In the genomic region with DNA sequence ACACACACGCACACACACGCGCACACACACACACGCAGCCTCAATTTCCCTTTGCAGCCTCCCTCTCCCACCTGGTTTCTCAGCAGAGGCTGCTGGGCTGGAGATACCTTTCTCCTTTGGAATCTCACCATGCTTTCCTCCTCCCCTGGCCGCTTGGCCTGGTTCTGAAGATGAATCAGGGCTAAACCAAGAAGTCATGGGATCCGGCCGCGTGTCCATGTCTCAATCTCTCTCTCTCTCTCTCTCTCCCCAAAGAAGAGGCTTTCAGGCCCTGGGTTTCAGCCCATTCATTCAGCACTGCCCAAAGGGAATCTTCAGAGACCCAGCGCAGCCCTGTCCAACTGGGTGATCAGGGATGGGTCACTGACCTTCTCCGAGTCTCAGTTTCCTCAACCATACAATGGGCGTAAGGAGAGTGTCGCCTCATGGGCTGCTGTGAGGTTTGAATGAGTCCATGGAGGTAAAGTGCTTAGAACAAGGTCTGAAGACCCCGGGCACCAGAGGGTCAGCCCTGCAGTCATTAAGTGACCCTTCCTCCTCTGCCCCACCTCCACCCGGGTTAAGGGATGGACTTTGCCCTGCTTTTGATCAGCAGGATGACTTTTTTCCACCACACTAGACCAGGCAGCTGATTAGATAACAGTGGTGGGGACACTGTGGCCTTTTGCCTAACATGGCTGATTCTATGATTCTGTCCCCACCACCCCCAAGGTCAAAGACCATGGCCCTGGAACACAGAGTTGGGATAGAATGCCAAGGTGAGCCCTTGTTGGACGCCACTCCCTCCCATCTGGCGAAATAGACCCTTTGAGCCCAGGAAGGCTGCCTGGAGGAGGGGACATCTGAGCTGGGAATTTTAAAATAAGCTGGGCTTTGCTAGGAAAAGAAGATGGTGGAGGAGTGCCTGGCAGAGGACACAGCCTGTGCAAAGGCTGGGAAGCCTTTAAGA, we compare ENCODE assay signal across 18 cellular contexts. TPM values are rescaled to one million over a fixed set of nuclear protein-coding genes. Genes with fewer than 3 reads are reported as not detected.
DNase-seq lines count a peak whose midpoint lies in the region; TF ChIP-seq lines count a peak whose summit lies in the region.
"Had no signal": no experiment of that assay in that cellular context is flagged by ENCODE, and none has a peak within 500 bp of the region (broad histone marks: within the 10 kb centered on the region; RNA-seq: fewer than 3 reads in every experiment).

No MANE protein-coding gene starts in this region.

- H3K4me3 Mint-ChIP-seq in Caco-2 (ENCODE audit: unreplicated experiment): peak overlapping the region; percentile 46
- H3K4me3 Mint-ChIP-seq in type B pancreatic cell: no peak overlapping the region
- no peak overlapping the region for H3K4me3 Mint-ChIP-seq in progenitor cell of endocrine pancreas (ENCODE audit: low read depth)

- no peak overlapping the region for H2AK5ac ChIP-seq in neuronal stem cell (ENCODE audit: low read depth, low read length)

- peak; percentile 58 to 66 for DNase-seq in Caco-2
- DNase-seq in SK-MEL-5 (ENCODE audit: low read depth, low spot score): peak; percentile 11
- DNase-seq in epidermal melanocyte (ENCODE audit: insufficient read length, low spot score): peak; percentile 72
- no peak for DNase-seq in neuronal stem cell (ENCODE audit: low spot score)
- DNase-seq in type B pancreatic cell (ENCODE audit: extremely low spot score, unreplicated experiment): no peak
- DNase-seq in progenitor cell of endocrine pancreas (ENCODE audit: low spot score, unreplicated experiment): no peak
- no peak for DNase-seq in NCI-H82 treated with DMSO at 0.1 percent for 48 hours (lab: John Stamatoyannopoulos, UW; ENCODE audit: unreplicated experiment)
- DNase-seq: H7, KBM-7, MV-4-11, NCI-H1417 treated with DMSO at 0.1 percent for 48 hours, NCI-H2029 treated with DMSO at 0.1 percent for 48 hours, NCI-H510A, NCI-H774, PC-3, SJCRH30 had no signal

- H3K9me3 Mint-ChIP-seq in Caco-2 (ENCODE audit: unreplicated experiment) (no peaks in the 10 kb centered on the region), type B pancreatic cell (no peaks in the 10 kb centered on the region), progenitor cell of endocrine pancreas (ENCODE audit: low read depth) (no peaks in the 10 kb centered on the region)

- H3K4me1 Mint-ChIP-seq in Caco-2 (ENCODE audit: low read depth, unreplicated experiment) (peaks cover 23% of the 10 kb centered on the region), type B pancreatic cell (ENCODE audit: unreplicated experiment) (peaks cover 4% of the 10 kb centered on the region), progenitor cell of endocrine pancreas (ENCODE audit: low read depth) (peaks cover 17% of the 10 kb centered on the region)

- in situ Hi-C loops in SK-MEL-5 (cut with HindIII; ENCODE audit: low pct_unique_long_range_greater_than_20kb, low sequenced_read_pairs): no loop called here

- no peaks in the 10 kb centered on the region for H3K9me3 ChIP-seq in Caco-2
- H3K9me3 ChIP-seq in neuronal stem cell (replicated peaks in 1 of 2; ENCODE audit: control insufficient read depth in 2 of 2, insufficient read depth in 1 of 2, low read depth in 1 of 2, low read length in 2 of 2): peaks cover 0 to 4% of the 10 kb centered on the region in 2 donors
- H3K9me3 ChIP-seq: SJCRH30 had no signal

- no peak overlapping the region for H2BK120ac ChIP-seq in neuronal stem cell (ENCODE audit: low read depth, low read length)

- no peak overlapping the region for H3K4ac ChIP-seq in neuronal stem cell (ENCODE audit: low read length)

- H2BK15ac ChIP-seq in neuronal stem cell (ENCODE audit: low read length): no peak overlapping the region

- no peak overlapping the region for H3K27ac ChIP-seq in neuronal stem cell (replicated peaks; ENCODE audit: low read length)
- H3K27ac ChIP-seq: C4-2B, RWPE1, SJCRH30 had no signal

- no peak overlapping the region for H4K91ac ChIP-seq in neuronal stem cell (ENCODE audit: low read depth, low read length, poor library complexity)

- no peak overlapping the region for H2BK12ac ChIP-seq in neuronal stem cell (ENCODE audit: low read length)

- peak overlapping the region; percentile 39 for H3K18ac ChIP-seq in neuronal stem cell (ENCODE audit: low read length)

- peaks cover 42% of the 10 kb centered on the region for H3K36me3 Mint-ChIP-seq in Caco-2 (ENCODE audit: insufficient read depth, unreplicated experiment)
- H3K36me3 Mint-ChIP-seq in type B pancreatic cell: no peaks in the 10 kb centered on the region
- H3K36me3 Mint-ChIP-seq in progenitor cell of endocrine pancreas (ENCODE audit: insufficient read depth): no peaks in the 10 kb centered on the region

- H3K27me3 ChIP-seq in Caco-2 (replicated peaks; ENCODE audit: control insufficient read depth, insufficient read depth, low read length): no peaks in the 10 kb centered on the region
- H3K27me3 ChIP-seq in neuronal stem cell (ENCODE audit: control insufficient read depth in 3 of 3, insufficient read depth in 3 of 3, low read depth in 1 of 3, low read length in 3 of 3): no peaks in the 10 kb centered on the region
- H3K27me3 ChIP-seq: SJCRH30 had no signal

- H3K9ac ChIP-seq in neuronal stem cell (ENCODE audit: low read depth, low read length, poor library complexity): no peak overlapping the region

- no TSS peak for BruUV-seq in Caco-2 (replicated peaks; lab: Mats Ljungman, UMichigan)

- H4K8ac ChIP-seq in neuronal stem cell (ENCODE audit: low read depth, low read length): no peak overlapping the region

- TF ChIP-seq CTCF in Caco-2 (IDR thresholded peaks at IDR 0.05; ENCODE audit: insufficient read depth in 1 of 2, low read depth in 1 of 2, low read length in 1 of 2, severe bottlenecking in 1 of 2, unreplicated experiment in 1 of 2) (no peak), type B pancreatic cell (conservative IDR thresholded peaks at IDR 0.05) (no peak), progenitor cell of endocrine pancreas (IDR thresholded peaks at IDR 0.05; ENCODE audit: unreplicated experiment) (no peak)

- H3K23ac ChIP-seq in neuronal stem cell (ENCODE audit: low read depth, low read length, poor library complexity): no peak overlapping the region

- H3K4me2 ChIP-seq in neuronal stem cell (ENCODE audit: insufficient read depth, low read length, poor library complexity, severe bottlenecking): no peak overlapping the region

- no peak overlapping the region for H3K14ac ChIP-seq in neuronal stem cell (ENCODE audit: low read length)

- no peaks in the 10 kb centered on the region for H3K27me3 Mint-ChIP-seq in Caco-2 (ENCODE audit: insufficient read depth, unreplicated experiment)
- H3K27me3 Mint-ChIP-seq in type B pancreatic cell: no peaks in the 10 kb centered on the region
- peaks cover 24% of the 10 kb centered on the region for H3K27me3 Mint-ChIP-seq in progenitor cell of endocrine pancreas

- no peaks in the 10 kb centered on the region; the same call in 1 of the 2 replicates for H3K36me3 ChIP-seq in Caco-2 (ENCODE audit: control insufficient read depth, insufficient read depth, low read length)
- no peaks in the 10 kb centered on the region for H3K36me3 ChIP-seq in neuronal stem cell (replicated peaks in 1 of 2; ENCODE audit: control insufficient read depth in 2 of 2, insufficient read depth in 2 of 2, low read length in 2 of 2)
- H3K36me3 ChIP-seq: SJCRH30 had no signal

- H3K4me3 ChIP-seq in Caco-2 (ENCODE audit: low read depth, low read length) (no peak overlapping the region), neuronal stem cell (ENCODE audit: low read length in 2 of 2) (no peak overlapping the region)
- H3K4me3 ChIP-seq: SJCRH30 had no signal

- H2BK5ac ChIP-seq in neuronal stem cell (ENCODE audit: low read length): no peak overlapping the region

- POLR2A ChIA-PET in Caco-2 (lab: Charles Lee): interaction anchor here (0.6 to 0.7 kb wide), 2 partner anchors 270 to 817 kb away, joined by 3 to 8 read pairs; no protein-coding TSS in a partner anchor

- H3K4me1 ChIP-seq in Caco-2 (peaks cover 52% of the 10 kb centered on the region), neuronal stem cell (ENCODE audit: control insufficient read depth in 2 of 2, insufficient read depth in 1 of 2, low read depth in 1 of 2, low read length in 2 of 2) (peaks cover 0 to 3% of the 10 kb centered on the region in 2 donors)

- H3K27ac Mint-ChIP-seq in Caco-2 (ENCODE audit: unreplicated experiment) (peak overlapping the region; percentile 93), type B pancreatic cell (no peak overlapping the region), progenitor cell of endocrine pancreas (no peak overlapping the region)

- intact Hi-C loops in Caco-2 (cut with micrococcal nuclease; ENCODE audit: unreplicated experiment): no loop called here

- WGBS in neuronal stem cell (ENCODE audit: extremely low coverage in 2 of 2, insufficient read length in 2 of 2, insufficient replicate concordance in 1 of 2), 2 donors: no CpG with 5 or more reads among the region's 16 CpGs

- no peaks in the 10 kb centered on the region for H3K79me1 ChIP-seq in neuronal stem cell (ENCODE audit: low read depth, low read length)

- CTCF ChIA-PET in Caco-2 (lab: Charles Lee): no interaction called here

- H2AFZ ChIP-seq in neuronal stem cell (ENCODE audit: low read length): no peak overlapping the region

RNA-seq across cellular contexts. Expression of a gene that starts 42.1 kb away (rescaled TPM):
- total RNA-seq in Caco-2 (2022): 104 and 106 TPM in 2 replicates
- total RNA-seq in SK-MEL-5 (2014; rRNA removed; shearing (Covaris generic)): 184 and 193 TPM in 2 replicates
- 980 and 1,065 TPM in 2 replicates for polyA plus RNA-seq in SK-MEL-5 (2015; cell fraction: cytosol; rRNA removed)
- polyA plus RNA-seq in SK-MEL-5 (2015; cell fraction: nucleus; rRNA removed): 308 and 404 TPM in 2 replicates
- 15.5 TPM for polyA plus RNA-seq in neuronal stem cell (2013, experiment 1 of 2)
- 15.7 TPM for polyA plus RNA-seq in neuronal stem cell (2013, experiment 2 of 2)
- total RNA-seq in type B pancreatic cell (ENCODE audit: low replicate concordance): 23.4 and 27.7 TPM in 2 replicates
- total RNA-seq in progenitor cell of endocrine pancreas: 20.6 and 21.5 TPM in 2 replicates

Comparison
In these comparisons a context has a peak if more than half of its experiments do, and no peak if none do; other contexts are left out.
1. DNase-seq: peak in Caco-2 (2 of 2), SK-MEL-5 (single experiment) and epidermal melanocyte (single experiment); none in neuronal stem cell (single experiment), type B pancreatic cell (single experiment), progenitor cell of endocrine pancreas (single experiment) and NCI-H82 treated with DMSO at 0.1 percent for 48 hours (single experiment).